Comparison of ENCODE assay signal across 14 cellular contexts in genomic region chr10:78038105-78038504, GRCh38. TPM values are rescaled to one million over a fixed set of nuclear protein-coding genes. Genes with fewer than 3 reads are reported as not detected.
DNase-seq lines count a peak whose midpoint lies in the region; TF ChIP-seq lines count a peak whose summit lies in the region.
"Had no signal": no experiment of that assay in that cellular context is flagged by ENCODE, and none has a peak within 500 bp of the region (broad histone marks: within the 10 kb centered on the region; RNA-seq: fewer than 3 reads in every experiment).

No MANE protein-coding gene starts in this region.

- H4K20me1 ChIP-seq in PC-9 (ENCODE audit: insufficient read depth), result peaks cover 86% of the 10 kb centered on the region

- H3K36me3 Mint-ChIP-seq in MCF 10A (ENCODE audit: insufficient read depth, unreplicated experiment), result peaks cover 91% of the 10 kb centered on the region
- peaks cover 57% of the 10 kb centered on the region for H3K36me3 Mint-ChIP-seq in type B pancreatic cell

- CTCF ChIA-PET in MCF 10A (lab: Yijun Ruan, JAX) (interaction anchor here (2.8 kb wide), 1 partner anchor 8 kb away, joined by 21 read pairs; no protein-coding TSS in a partner anchor), PC-9 (lab: Charles Lee) (no interaction called here)

- H3K27ac ChIP-seq in breast epithelium, result no peak overlapping the region
- no peak overlapping the region for H3K27ac ChIP-seq in PC-9
- peak overlapping the region; percentile 83 for H3K27ac ChIP-seq in epithelial cell of prostate
- no peak overlapping the region for H3K27ac ChIP-seq in SJCRH30

- BruUV-seq in MCF 10A (replicated peaks; lab: Mats Ljungman, UMichigan) (no TSS peak), PC-9 (replicated peaks; lab: Mats Ljungman, UMichigan) (no TSS peak)

- H3K9me3 Mint-ChIP-seq in MCF 10A (ENCODE audit: unreplicated experiment) (no peaks in the 10 kb centered on the region), type B pancreatic cell (no peaks in the 10 kb centered on the region)
- H3K9me3 Mint-ChIP-seq: stimulated activated naive B cell treated with anti-CD40 and anti-IgM and Interleukin-4, amounts not matched to agents 10 μg/mL and 1 μg/mL and 100 μg/mL, for 72 hours had no signal

- DNase-seq in MCF 10A (ENCODE audit: unreplicated experiment) (peak; percentile 63), breast epithelium (ENCODE audit: low spot score in 2 of 2) (no peak), PC-9 (no peak), epithelial cell of prostate (ENCODE audit: low read depth, low spot score) (no peak), type B pancreatic cell (ENCODE audit: extremely low spot score, unreplicated experiment) (no peak), SJCRH30 (no peak), middle frontal gyrus (ENCODE audit: extremely low spot score, low spot score) (no peak), NCI-H2227 treated with DMSO at 0.1 percent for 48 hours (lab: John Stamatoyannopoulos, UW) (no peak)
- DNase-seq: dorsolateral prefrontal cortex; GF-D8; NCI-H526; retina; stimulated activated CD4-positive, alpha-beta T cell treated with anti-CD3 and anti-CD28 coated beads, Interleukin-4, amount 100 ng/mL, for 1 hour; stimulated activated naive B cell treated with anti-CD40 and anti-IgM and Interleukin-4, amounts not matched to agents 10 μg/mL and 1 μg/mL and 100 μg/mL, for 72 hours had no signal

- H3K4me1 ChIP-seq in breast epithelium, result peaks cover 0 to 6% of the 10 kb centered on the region in 2 donors
- peaks cover 36% of the 10 kb centered on the region for H3K4me1 ChIP-seq in PC-9 (replicated peaks; ENCODE audit: insufficient read depth)
- peaks cover 14% of the 10 kb centered on the region for H3K4me1 ChIP-seq in SJCRH30

- H2AFZ ChIP-seq in PC-9, result no peak overlapping the region

- H3K27me3 ChIP-seq in breast epithelium (no peaks in the 10 kb centered on the region), PC-9 (ENCODE audit: insufficient read depth, low read depth) (no peaks in the 10 kb centered on the region), SJCRH30 (no peaks in the 10 kb centered on the region)
- H3K27me3 ChIP-seq: dorsolateral prefrontal cortex had no signal

- intact Hi-C loops in MCF 10A (cut with micrococcal nuclease) (loop anchor here (10.0 kb wide), 1 partner anchor 873 kb away; no protein-coding TSS in a partner anchor), breast epithelium (cut with DNase I; ENCODE audit: low total_unique reads) (no loop called here), PC-9 (cut with micrococcal nuclease; ENCODE audit: unreplicated experiment) (no loop called here)

- H3K27me3 Mint-ChIP-seq in MCF 10A (ENCODE audit: insufficient read depth, unreplicated experiment), result no peaks in the 10 kb centered on the region
- no peaks in the 10 kb centered on the region for H3K27me3 Mint-ChIP-seq in type B pancreatic cell
- H3K27me3 Mint-ChIP-seq: stimulated activated naive B cell treated with anti-CD40 and anti-IgM and Interleukin-4, amounts not matched to agents 10 μg/mL and 1 μg/mL and 100 μg/mL, for 72 hours had no signal

- H3K9me3 ChIP-seq in breast epithelium (no peaks in the 10 kb centered on the region), PC-9 (ENCODE audit: insufficient read depth, low read depth) (no peaks in the 10 kb centered on the region), SJCRH30 (replicated peaks) (no peaks in the 10 kb centered on the region)

- no peak overlapping the region for H3K27ac Mint-ChIP-seq in MCF 10A (ENCODE audit: low read depth, unreplicated experiment)
- no peak overlapping the region for H3K27ac Mint-ChIP-seq in type B pancreatic cell

- H3K36me3 ChIP-seq in breast epithelium, result peaks cover 19% of the 10 kb centered on the region
- peaks cover 76% of the 10 kb centered on the region for H3K36me3 ChIP-seq in PC-9 (ENCODE audit: low read depth)
- H3K36me3 ChIP-seq in SJCRH30, result peaks cover 84% of the 10 kb centered on the region

- H3K4me3 Mint-ChIP-seq in MCF 10A (ENCODE audit: unreplicated experiment) (peak overlapping the region; percentile 84), type B pancreatic cell (peak overlapping the region; percentile 58)

- H3K4me2 ChIP-seq in PC-9, result peak overlapping the region; percentile 95

- peaks cover 43% of the 10 kb centered on the region for H3K4me1 Mint-ChIP-seq in MCF 10A (ENCODE audit: insufficient read depth, unreplicated experiment)
- peaks cover 65% of the 10 kb centered on the region for H3K4me1 Mint-ChIP-seq in type B pancreatic cell (ENCODE audit: unreplicated experiment)

- H3K4me3 ChIP-seq in breast epithelium, result no peak overlapping the region
- H3K4me3 ChIP-seq in PC-9, result no peak overlapping the region
- H3K4me3 ChIP-seq in SJCRH30, result no peak overlapping the region
- H3K4me3 ChIP-seq: dorsolateral prefrontal cortex had no signal

- peaks cover 94% of the 10 kb centered on the region for H3F3A ChIP-seq in PC-9 (ENCODE audit: insufficient read depth, low read depth)

- no peak for TF ChIP-seq POLR2A in breast epithelium (IDR thresholded peaks at IDR 0.05)

- H3K79me2 ChIP-seq in PC-9 (ENCODE audit: low read depth), result peaks cover 71% of the 10 kb centered on the region

- POLR2A ChIA-PET in MCF 10A (lab: Yijun Ruan, JAX) (no interaction called here), PC-9 (lab: Charles Lee; ENCODE audit: unreplicated experiment) (no interaction called here)

- TF ChIP-seq CTCF in MCF 10A (IDR thresholded peaks at IDR 0.05; ENCODE audit: unreplicated experiment), result no peak
- no peak for TF ChIP-seq CTCF in breast epithelium (IDR thresholded peaks at IDR 0.05)
- no peak for TF ChIP-seq CTCF in PC-9 (conservative IDR thresholded peaks at IDR 0.05)
- TF ChIP-seq CTCF in type B pancreatic cell (conservative IDR thresholded peaks at IDR 0.05), result no peak

- H3K9me2 ChIP-seq in PC-9 (ENCODE audit: insufficient read depth), result no peaks in the 10 kb centered on the region

RNA-seq across cellular contexts. Expression of gene RPS24, which starts 4.4 kb away (rescaled TPM):
- total RNA-seq in MCF 10A (2022) (2,215 and 2,288 TPM in 2 replicates), breast epithelium (1,000 to 10,000 TPM; 2,814 to 3,927 (median 3,251) TPM), PC-9 (2021) (1,719 and 2,068 TPM in 2 replicates), type B pancreatic cell (ENCODE audit: low replicate concordance) (1,810 and 1,836 TPM in 2 replicates)
- total RNA-seq in SJCRH30 (2014; rRNA removed; shearing (Covaris generic)), result 5,195 and 6,145 TPM in 2 replicates

RNA-seq across cellular contexts. Expression of gene POLR3A, which starts 8.8 kb away (rescaled TPM):
- total RNA-seq in MCF 10A (2022), result 19.1 and 19.8 TPM in 2 replicates
- total RNA-seq in breast epithelium, result 10 to 100 TPM; 10.1 to 17.9 (median 13.4) TPM
- 13.1 and 14.9 TPM in 2 replicates for total RNA-seq in PC-9 (2021)
- 22.3 and 23.8 TPM in 2 replicates for total RNA-seq in type B pancreatic cell (ENCODE audit: low replicate concordance)
- total RNA-seq in SJCRH30 (2014; rRNA removed; shearing (Covaris generic)), result 21.6 and 22.6 TPM in 2 replicates
